Comparison of ENCODE assay signal across 8 cellular contexts in genomic region chr11:120306519-120307242, GRCh38. TPM values are rescaled to one million over a fixed set of nuclear protein-coding genes. Genes with fewer than 3 reads are reported as not detected.
DNase-seq lines count a peak whose midpoint lies in the region; FAIRE-seq and TF ChIP-seq lines count a peak whose summit lies in the region.

No MANE protein-coding gene starts in this region.

- no peak overlapping the region for H3K9ac ChIP-seq in H1 (replicated peaks in 1 of 4; ENCODE audit: extremely low read depth in 1 of 4, low read depth in 3 of 4, low read length in 3 of 4)
- no peak overlapping the region for H3K9ac ChIP-seq in neural progenitor cell

- no peak overlapping the region; a peak in 1 of 4 replicates for H3K4me2 ChIP-seq in H1 (ENCODE audit: insufficient read depth in 1 of 2, low read depth in 2 of 2, low read length in 2 of 2)
- no peak overlapping the region for H3K4me2 ChIP-seq in neural progenitor cell

- H3K56ac ChIP-seq in H1 (replicated peaks; ENCODE audit: insufficient read length, low read depth, low read length) = no peak overlapping the region

- peak; percentile 57 for FAIRE-seq in H1 (lab: Jason Lieb, UNC)

- H4K8ac ChIP-seq in H1 (ENCODE audit: extremely low read depth, insufficient read depth, low read length) = no peak overlapping the region

- H4K20me1 ChIP-seq in H1 (replicated peaks in 1 of 2; ENCODE audit: control insufficient read depth in 1 of 2, insufficient read depth in 2 of 2, low read length in 2 of 2) = no peaks in the 10 kb centered on the region
- H4K20me1 ChIP-seq in neural progenitor cell (ENCODE audit: low read depth) = no peaks in the 10 kb centered on the region

- H3K4me1 ChIP-seq in H1 (replicated peaks in 1 of 4; ENCODE audit: control insufficient read depth in 3 of 4, insufficient read depth in 4 of 4, low read length in 3 of 4) (peaks cover 0 to 12% (median 5%) of the 10 kb centered on the region in 4 experiments; a peak in 5 of 7 replicates), neural progenitor cell (peaks cover 11% of the 10 kb centered on the region), sigmoid colon (no peaks in the 10 kb centered on the region)

- no peak overlapping the region for H2BK5ac ChIP-seq in H1 (ENCODE audit: low read depth, low read length)

- no peak overlapping the region for H3K14ac ChIP-seq in H1 (ENCODE audit: insufficient read length)

- H3K79me2 ChIP-seq in H1 (ENCODE audit: control insufficient read depth in 1 of 2, insufficient read depth in 2 of 2, low read length in 2 of 2) (no peaks in the 10 kb centered on the region), neural progenitor cell (ENCODE audit: low read depth) (no peaks in the 10 kb centered on the region)

- H3K27ac ChIP-seq in H1 (ENCODE audit: low read depth, low read length) = no peak overlapping the region
- H3K27ac ChIP-seq in neural progenitor cell = no peak overlapping the region
- H3K27ac ChIP-seq in sigmoid colon = no peak overlapping the region

- peaks cover 0 to 7% (median 0%) of the 10 kb centered on the region in 4 experiments; a peak in 2 of 7 replicates for H3K27me3 ChIP-seq in H1 (replicated peaks in 1 of 4; ENCODE audit: control insufficient read depth in 3 of 4, extremely low read depth in 1 of 4, insufficient read depth in 3 of 4, low read length in 3 of 4)
- no peaks in the 10 kb centered on the region for H3K27me3 ChIP-seq in neural progenitor cell
- H3K27me3 ChIP-seq in sigmoid colon = no peaks in the 10 kb centered on the region

- H3K36me3 Mint-ChIP-seq in neural progenitor cell = no peaks in the 10 kb centered on the region

- H3K79me1 ChIP-seq in H1 (ENCODE audit: low read depth, low read length) = no peaks in the 10 kb centered on the region

- H3F3A ChIP-seq in neural progenitor cell (ENCODE audit: low read depth) = no peaks in the 10 kb centered on the region

- H3K23me2 ChIP-seq in H1 (ENCODE audit: low read depth, low read length) = no peaks in the 10 kb centered on the region

- H4K5ac ChIP-seq in H1 (ENCODE audit: insufficient read length, low read depth, low read length) = no peak overlapping the region

- H2AK5ac ChIP-seq in H1 (ENCODE audit: low read depth, low read length) = 0 out of 2 replicates have a peak overlapping the region, but pooled peaks have one; percentile 43

- no peak overlapping the region for H3K4ac ChIP-seq in H1 (replicated peaks; ENCODE audit: insufficient read length, low read depth, low read length)

- DNase-seq in ELR (ENCODE audit: low read depth) = peak; percentile 96
- peak; percentile 57 for DNase-seq in NCI-H69 (lab: John Stamatoyannopoulos, UW)
- peak in 1 of 2 experiments; percentile 70 for DNase-seq in H1 (ENCODE audit: low read depth in 1 of 2, low spot score in 2 of 2)
- DNase-seq in neural progenitor cell (ENCODE audit: low spot score) = peak; percentile 34
- DNase-seq in T-helper 1 cell = no peak
- DNase-seq in NCI-H1092 (lab: John Stamatoyannopoulos, UW) = no peak
- no peak for DNase-seq in stimulated activated CD8-positive, alpha-beta memory T cell treated with anti-CD3 and anti-CD28 coated beads, Interleukin-4, amount 100 ng/mL, for 48 hours
- no peak for DNase-seq in sigmoid colon

- no peak overlapping the region for H4K91ac ChIP-seq in H1 (replicated peaks; ENCODE audit: insufficient read length, low read length)

- H3K18ac ChIP-seq in H1 (ENCODE audit: extremely low read depth, low read length) = peak overlapping the region; percentile 56

- H3K4me3 Mint-ChIP-seq in neural progenitor cell = no peak overlapping the region

- H3K27ac Mint-ChIP-seq in neural progenitor cell = no peak overlapping the region

- H2BK120ac ChIP-seq in H1 (replicated peaks; ENCODE audit: low read depth, low read length) = no peak overlapping the region

- H2AFZ ChIP-seq in H1 (ENCODE audit: low read length) (0 out of 2 replicates have a peak overlapping the region, but pooled peaks have one; percentile 80), neural progenitor cell (replicated peaks) (no peak overlapping the region)

- peak overlapping the region; percentile 83; the same call in 1 of the 2 replicates for H2BK15ac ChIP-seq in H1 (ENCODE audit: low read length)

- TF ChIP-seq CTCF in H1 (IDR thresholded peaks at IDR 0.05; ENCODE audit: control extremely low read depth in 1 of 3, insufficient read depth in 1 of 3, low read depth in 1 of 3, low read length in 3 of 3) (peak; percentile 40 to 62 (median 52)), neural progenitor cell (IDR thresholded peaks at IDR 0.05) (peak; percentile 41), sigmoid colon (IDR thresholded peaks at IDR 0.05) (no peak)

- H3K9me3 ChIP-seq in H1 (ENCODE audit: insufficient read depth in 2 of 2, low read depth in 1 of 2, low read length in 1 of 2) (no peaks in the 10 kb centered on the region), neural progenitor cell (ENCODE audit: low read depth) (no peaks in the 10 kb centered on the region), sigmoid colon (no peaks in the 10 kb centered on the region)

- H3K4me3 ChIP-seq in H1 (ENCODE audit: extremely low read depth in 1 of 4, insufficient read depth in 2 of 4, low read depth in 3 of 4, low read length in 4 of 4) (no peak overlapping the region), neural progenitor cell (no peak overlapping the region), sigmoid colon (no peak overlapping the region)

- H2BK12ac ChIP-seq in H1 (ENCODE audit: low read depth, low read length) = peak overlapping the region; percentile 11; the same call in 1 of the 2 replicates

- 49% methylated on average over 11 of the region's 11 CpGs; no CpG with 5 or more reads in 1 of the 2 experiments for WGBS in H1 (ENCODE audit: extremely low coverage in 1 of 2, insufficient coverage in 1 of 2, insufficient read length in 1 of 2, insufficient replicate concordance in 2 of 2, low coverage in 1 of 2, low lambda C conversion rate in 2 of 2, missing lambda C conversion rate in 1 of 2), 2 experiments
- WGBS in sigmoid colon, 2 donors = 38 to 65% methylated on average over 11 of the region's 11 CpGs

- CTCF ChIA-PET in H1 (lab: Charles Lee; ENCODE audit: partially characterized antibody) = interaction anchor here (0.8 to 31.5 kb wide), 8 partner anchors 10 to 135 kb away, joined by 3 to 1412 read pairs (median 3); partner anchors contain the start of gene POU2F3

- TF ChIP-seq EP300 in H1 (IDR thresholded peaks at IDR 0.05; ENCODE audit: borderline replicate concordance in 1 of 2, low read depth in 2 of 2, low read length in 2 of 2) (no peak), sigmoid colon (IDR thresholded peaks at IDR 0.05) (no peak)

- H3K36me3 ChIP-seq in H1 (ENCODE audit: control insufficient read depth in 2 of 4, insufficient read depth in 4 of 4, low read length in 3 of 4) (no peaks in the 10 kb centered on the region), neural progenitor cell (no peaks in the 10 kb centered on the region), sigmoid colon (no peaks in the 10 kb centered on the region)

- no peaks in the 10 kb centered on the region for H3K9me3 Mint-ChIP-seq in neural progenitor cell

- H3K27me3 Mint-ChIP-seq in neural progenitor cell (ENCODE audit: insufficient read depth, low read depth) = peaks cover 5% of the 10 kb centered on the region

- peaks cover 7% of the 10 kb centered on the region for H3K4me1 Mint-ChIP-seq in neural progenitor cell

- no peak overlapping the region for H3K23ac ChIP-seq in H1 (ENCODE audit: insufficient read length)

- POLR2A ChIA-PET in H1 (lab: Charles Lee; ENCODE audit: partially characterized antibody) = interaction anchor here (8.8 kb wide), 1 partner anchor 70 kb away, joined by 69 read pairs; no protein-coding TSS in a partner anchor

- no peak for TF ChIP-seq POLR2A in H1 (IDR thresholded peaks at IDR 0.05; ENCODE audit: control extremely low read depth in 1 of 2, low read depth in 2 of 2, low read length in 2 of 2)
- no peak for TF ChIP-seq POLR2A in sigmoid colon (IDR thresholded peaks at IDR 0.05)

- no peak overlapping the region for H2BK20ac ChIP-seq in H1 (ENCODE audit: low read length)

- peak; percentile 8 to 27; a peak in 3 of 4 replicates for TF ChIP-seq RAD21 in H1 (IDR thresholded peaks at IDR 0.05 in 1 of 2, conservative IDR thresholded peaks at IDR 0.05 in 1 of 2; ENCODE audit: low read depth in 2 of 2, low read length in 2 of 2)

- intact Hi-C loops in sigmoid colon (cut with DNase I) = no loop called here

TF ChIP-seq in H1, 55 proteins besides CTCF, POLR2A, EP300 and RAD21 (continues in another document):
- TF ChIP-seq GTF2F1 (IDR thresholded peaks at IDR 0.05; ENCODE audit: borderline replicate concordance, low read depth, low read length) (no peak), SIX5 (IDR thresholded peaks at IDR 0.05; ENCODE audit: low read depth, low read length) (no peak), MAX (IDR thresholded peaks at IDR 0.05) (peak; percentile 44; the same call in 1 of the 2 replicates)

RNA-seq across cellular contexts. Expression of gene TLCD5, which starts 18.4 kb away (rescaled TPM):
- 9.5 TPM in 2 replicates for total RNA-seq in H1 (2021; fragmentation: NEBNext Ultra II Directional; extraction: Animal tissue kit (Norgen Biotek cat#: 25700))
- 7.7 and 10.1 TPM in 2 replicates for polyA plus RNA-seq in H1 (2011; rRNA removed)
- 8.8 TPM for polyA plus RNA-seq in H1 (2011; cell fraction: cytosol; rRNA removed)
- polyA plus RNA-seq in H1 (2011; cell fraction: nucleus; rRNA removed) = 7.6 TPM
- polyA plus RNA-seq in H1 (2012, experiment 1 of 2) = 5.7 to 7.8 TPM (median 7.3 TPM) in 4 replicates
- polyA plus RNA-seq in H1 (2012, experiment 2 of 2) = 2.2 TPM
- polyA plus RNA-seq in H1 (2013, experiment 1 of 2) = 7.3 TPM
- 7.9 TPM for polyA plus RNA-seq in H1 (2013, experiment 2 of 2)
- 13.6 and 15.0 TPM in 2 replicates for polyA minus RNA-seq in H1 (2011; rRNA and poly(A)+ RNA removed)
- polyA minus RNA-seq in H1 (2011; cell fraction: cytosol; rRNA and poly(A)+ RNA removed) = 4.2 TPM
- polyA minus RNA-seq in H1 (2011; cell fraction: nucleus; rRNA and poly(A)+ RNA removed) = 9.3 TPM
- 25.1 and 32.2 TPM in 2 replicates for total RNA-seq in neural progenitor cell (ENCODE audit: low replicate concordance)
- total RNA-seq in sigmoid colon = 1 to 10 TPM; 3.3 to 7.2 (median 4.4) TPM
- 1 to 10 TPM in 1 of 3 donors, under 1 TPM in 1, not detected in 1; 0.60 to 1.1 TPM for polyA plus RNA-seq in sigmoid colon

RNA-seq across cellular contexts. Expression of gene ARHGEF12, which starts 29.5 kb away (rescaled TPM):
- total RNA-seq in H1 (2021; fragmentation: NEBNext Ultra II Directional; extraction: Animal tissue kit (Norgen Biotek cat#: 25700)) = 31.2 and 33.7 TPM in 2 replicates
- polyA plus RNA-seq in H1 (2011; rRNA removed) (3.7 and 5.1 TPM in 2 replicates), sigmoid colon (10 to 100 TPM; 18.6 to 25.2 (median 22.8) TPM)
- polyA plus RNA-seq in H1 (2011; cell fraction: cytosol; rRNA removed) = 7.2 TPM
- 7.9 TPM for polyA plus RNA-seq in H1 (2011; cell fraction: nucleus; rRNA removed)
- polyA plus RNA-seq in H1 (2012, experiment 1 of 2) = 9.8 to 15.0 TPM (median 12.8 TPM) in 4 replicates
- 0.60 TPM for polyA plus RNA-seq in H1 (2012, experiment 2 of 2)
- polyA plus RNA-seq in H1 (2013, experiment 1 of 2) = 10.5 TPM
- 10.2 TPM for polyA plus RNA-seq in H1 (2013, experiment 2 of 2)
- 32.5 and 43.1 TPM in 2 replicates for polyA minus RNA-seq in H1 (2011; rRNA and poly(A)+ RNA removed)
- 21.2 TPM for polyA minus RNA-seq in H1 (2011; cell fraction: cytosol; rRNA and poly(A)+ RNA removed)
- polyA minus RNA-seq in H1 (2011; cell fraction: nucleus; rRNA and poly(A)+ RNA removed) = 57.4 TPM
- total RNA-seq in neural progenitor cell (ENCODE audit: low replicate concordance) (24.9 and 31.3 TPM in 2 replicates), sigmoid colon (100 to 1,000 TPM in 2 of 4 donors, 10 to 100 TPM in 2; 80.5 to 129 (median 94.8) TPM)

Comparison
In these comparisons a context has a peak if more than half of its experiments do, and no peak if none do; other contexts are left out.
1. DNase-seq: peak in ELR (single experiment), NCI-H69 (single experiment) and neural progenitor cell (single experiment); none in T-helper 1 cell (0 of 5), NCI-H1092 (single experiment), stimulated activated CD8-positive, alpha-beta memory T cell treated with anti-CD3 and anti-CD28 coated beads, Interleukin-4, amount 100 ng/mL, for 48 hours (single experiment) and sigmoid colon (single experiment).
2. CTCF ChIP-seq: peak in H1 (3 of 3) and neural progenitor cell (single experiment); none in sigmoid colon (0 of 4).